ENCODE assay signal across 1 cellular context in the genomic region with DNA sequence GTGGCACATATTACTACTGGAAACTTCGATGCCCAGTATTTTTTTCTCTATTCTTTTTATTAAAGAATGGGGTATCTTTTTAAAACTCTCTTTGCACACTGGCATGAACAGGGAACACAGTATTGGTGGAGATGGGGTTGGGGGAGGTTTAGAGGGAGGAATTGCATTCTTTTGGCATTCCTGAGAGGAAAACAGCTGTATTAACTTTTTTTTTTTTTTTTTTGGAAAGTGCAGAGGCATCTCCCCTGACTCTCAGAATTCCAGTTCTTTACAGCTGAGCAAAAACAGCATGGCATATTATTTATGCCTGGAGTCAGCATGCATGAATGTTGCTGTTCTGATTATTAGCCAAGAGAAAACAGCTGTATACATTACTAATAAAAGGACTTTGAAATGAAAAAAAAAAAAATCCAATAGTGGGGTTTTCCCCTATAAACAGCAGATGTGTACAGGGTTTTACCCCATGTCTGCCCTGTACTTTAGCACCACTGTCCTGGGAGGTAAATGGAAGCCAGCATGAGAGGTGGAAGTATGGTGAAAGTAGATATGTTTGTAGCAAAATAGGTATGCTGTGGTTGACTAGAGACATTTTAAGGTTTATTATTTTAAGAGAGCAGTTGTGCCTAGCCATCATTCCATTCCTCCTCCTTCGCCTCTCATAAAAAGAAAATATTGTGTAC.
TF ChIP-seq lines count a peak whose summit lies in the region.

No MANE protein-coding gene starts in this region.

TF ChIP-seq in H1, 55 proteins besides CTCF, POLR2A, EP300 and RAD21:
- TF ChIP-seq FOSL1 (IDR thresholded peaks at IDR 0.05; ENCODE audit: insufficient read depth, low read depth, low read length) (no peak), ASH2L (IDR thresholded peaks at IDR 0.05; ENCODE audit: low read length) (no peak), SP1 (IDR thresholded peaks at IDR 0.05; ENCODE audit: low read depth, low read length) (0 out of 2 replicates have a peak, but pooled peaks have one; percentile 7), ZNF274 (IDR thresholded peaks at IDR 0.05; ENCODE audit: borderline replicate concordance, extremely low read depth, low read length) (no peak), CHD1 (IDR thresholded peaks at IDR 0.05; ENCODE audit: low read depth, low read length) (no peak), RXRA (IDR thresholded peaks at IDR 0.05; ENCODE audit: insufficient read depth, low read depth, low read length) (no peak), PHF8 (conservative IDR thresholded peaks at IDR 0.05; ENCODE audit: low read depth, low read length) (no peak), CEBPB (IDR thresholded peaks at IDR 0.05; ENCODE audit: low read depth, low read length) (no peak), POU5F1 (IDR thresholded peaks at IDR 0.05; ENCODE audit: low read depth, low read length) (no peak), NRF1 (IDR thresholded peaks at IDR 0.05; ENCODE audit: low read depth, low read length) (no peak), TEAD4 (IDR thresholded peaks at IDR 0.05; ENCODE audit: low read depth, low read length) (peak; percentile 61; the same call in 1 of the 2 replicates), POLR2AphosphoS5 (IDR thresholded peaks at IDR 0.05; ENCODE audit: low read depth, low read length) (no peak)
- TF ChIP-seq, protein P1, sequence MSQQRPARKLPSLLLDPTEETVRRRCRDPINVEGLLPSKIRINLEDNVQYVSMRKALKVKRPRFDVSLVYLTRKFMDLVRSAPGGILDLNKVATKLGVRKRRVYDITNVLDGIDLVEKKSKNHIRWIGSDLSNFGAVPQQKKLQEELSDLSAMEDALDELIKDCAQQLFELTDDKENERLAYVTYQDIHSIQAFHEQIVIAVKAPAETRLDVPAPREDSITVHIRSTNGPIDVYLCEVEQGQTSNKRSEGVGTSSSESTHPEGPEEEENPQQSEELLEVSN (IDR thresholded peaks at IDR 0.05), result no peak
TF ChIP-seq in H1: peak in this region for 2.
